16 cellular contexts compared by ENCODE assay signal in genomic region chr21:39392981-39393380, GRCh38. TPM values are rescaled to one million over a fixed set of nuclear protein-coding genes. Genes with fewer than 3 reads are reported as not detected.
A peak's percentile ranks its signal among the peaks of the same experiment; 100 is the strongest.
DNase-seq lines count a peak whose midpoint lies in the region; FAIRE-seq and TF ChIP-seq lines count a peak whose summit lies in the region.
"Had no signal": no experiment of that assay in that cellular context is flagged by ENCODE, and none has a peak within 500 bp of the region (broad histone marks: within the 10 kb centered on the region; RNA-seq: fewer than 3 reads in every experiment).

No MANE protein-coding gene starts in this region.

- DNase-seq in astrocyte (ENCODE audit: low read depth) (no peak), kidney glomerular epithelial cell (lab: John Stamatoyannopoulos, UW) (peak; percentile 11), nephron progenitor cell (no peak), NCI-H2227 (lab: John Stamatoyannopoulos, UW; ENCODE audit: unreplicated experiment) (no peak), mesothelial cell of epicardium (ENCODE audit: low spot score in 2 of 2, unreplicated experiment in 2 of 2) (no peak), NCI-H1694 (lab: John Stamatoyannopoulos, UW) (no peak)
- DNase-seq: Calu3; CD8-positive, alpha-beta T cell; DMS79 treated with DMSO at 0.1 percent for 48 hours; GF-D8 had no signal

- no peaks in the 10 kb centered on the region for H3K27me3 ChIP-seq in astrocyte (ENCODE audit: insufficient read depth, low read length)
- H3K27me3 ChIP-seq: BLaER1 treated with 17β-estradiol and CSF1 and Interleukin-3, amounts not matched to agents 10 nM and 100 nM had no signal

- H3K9me3 ChIP-seq in astrocyte (ENCODE audit: insufficient read depth, low read depth, low read length): no peaks in the 10 kb centered on the region
- H3K9me3 ChIP-seq: BLaER1 treated with 17β-estradiol and CSF1 and Interleukin-3, amounts not matched to agents 10 nM and 100 nM; HAP-1 had no signal

- H3K4me3 Mint-ChIP-seq in astrocyte (ENCODE audit: unreplicated experiment) (no peak overlapping the region), nephron progenitor cell (no peak overlapping the region), mesothelial cell of epicardium (no peak overlapping the region)
- H3K4me3 Mint-ChIP-seq: B cell; CD8-positive, alpha-beta T cell had no signal

- TF ChIP-seq CTCF in astrocyte (IDR thresholded peaks at IDR 0.05; ENCODE audit: insufficient read depth, low read depth, low read length) (no peak), nephron progenitor cell (IDR thresholded peaks at IDR 0.05) (no peak), mesothelial cell of epicardium (IDR thresholded peaks at IDR 0.05; ENCODE audit: unreplicated experiment) (no peak)

- peak overlapping the region; percentile 21 for H3K27ac Mint-ChIP-seq in astrocyte (ENCODE audit: unreplicated experiment)
- H3K27ac Mint-ChIP-seq in nephron progenitor cell: peak overlapping the region; percentile 24
- no peak overlapping the region for H3K27ac Mint-ChIP-seq in mesothelial cell of epicardium
- H3K27ac Mint-ChIP-seq: B cell; CD8-positive, alpha-beta T cell had no signal

- peaks cover 25% of the 10 kb centered on the region for H4K20me1 ChIP-seq in astrocyte (ENCODE audit: insufficient read depth, low read length)

- no peak overlapping the region for H3K9ac ChIP-seq in astrocyte (ENCODE audit: low read length)
- H3K9ac ChIP-seq: BLaER1 treated with 17β-estradiol and CSF1 and Interleukin-3, amounts not matched to agents 10 nM and 100 nM had no signal

- H3K4me1 Mint-ChIP-seq in astrocyte (ENCODE audit: low read depth, unreplicated experiment) (peaks cover 10% of the 10 kb centered on the region), nephron progenitor cell (peaks cover 49% of the 10 kb centered on the region), mesothelial cell of epicardium (peaks cover 19% of the 10 kb centered on the region)

- H2AFZ ChIP-seq in astrocyte (ENCODE audit: low read depth, low read length): no peak overlapping the region

- peaks cover 17% of the 10 kb centered on the region for H3K36me3 Mint-ChIP-seq in astrocyte (ENCODE audit: low read depth, unreplicated experiment)
- H3K36me3 Mint-ChIP-seq in nephron progenitor cell (ENCODE audit: low read depth): peaks cover 57% of the 10 kb centered on the region
- H3K36me3 Mint-ChIP-seq in mesothelial cell of epicardium: peaks cover 40% of the 10 kb centered on the region

- no peak overlapping the region for H3K4me2 ChIP-seq in astrocyte (ENCODE audit: low read length)
- H3K4me2 ChIP-seq: BLaER1 treated with 17β-estradiol and CSF1 and Interleukin-3, amounts not matched to agents 10 nM and 100 nM had no signal

- H3K79me2 ChIP-seq in astrocyte (ENCODE audit: insufficient read depth, low read length): peaks cover 18% of the 10 kb centered on the region

- no peak overlapping the region for H3K4me3 ChIP-seq in astrocyte (ENCODE audit: insufficient read depth, low read depth, low read length)
- H3K4me3 ChIP-seq: BLaER1 treated with 17β-estradiol and CSF1 and Interleukin-3, amounts not matched to agents 10 nM and 100 nM; HAP-1 had no signal

- H3K4me1 ChIP-seq in astrocyte (ENCODE audit: insufficient read depth, low read length): peaks cover 4% of the 10 kb centered on the region

- H3K27ac ChIP-seq in astrocyte (ENCODE audit: low read depth, low read length): no peak overlapping the region
- H3K27ac ChIP-seq: BLaER1 treated with 17β-estradiol and CSF1 and Interleukin-3, amounts not matched to agents 10 nM and 100 nM; HL-60 had no signal

- H3K9me3 Mint-ChIP-seq in astrocyte (ENCODE audit: unreplicated experiment) (no peaks in the 10 kb centered on the region), nephron progenitor cell (no peaks in the 10 kb centered on the region), mesothelial cell of epicardium (no peaks in the 10 kb centered on the region)
- H3K9me3 Mint-ChIP-seq: CD8-positive, alpha-beta T cell had no signal

- no peaks in the 10 kb centered on the region for H3K27me3 Mint-ChIP-seq in astrocyte (ENCODE audit: low read depth, unreplicated experiment)
- H3K27me3 Mint-ChIP-seq in nephron progenitor cell (ENCODE audit: low read depth, poor library complexity): peaks cover 3% of the 10 kb centered on the region
- no peaks in the 10 kb centered on the region for H3K27me3 Mint-ChIP-seq in mesothelial cell of epicardium (ENCODE audit: low read depth)
- H3K27me3 Mint-ChIP-seq: B cell had no signal

- no peak for FAIRE-seq in astrocyte (lab: Jason Lieb, UNC)
- FAIRE-seq: GM19239, H1 had no signal

- peaks cover 17% of the 10 kb centered on the region for H3K36me3 ChIP-seq in astrocyte (ENCODE audit: insufficient read depth, low read length)

RNA-seq across cellular contexts. Expression of gene HMGN1, which starts 44.1 kb away (rescaled TPM):
- total RNA-seq in astrocyte (259 and 272 TPM in 2 replicates), mesothelial cell of epicardium (459 to 483 TPM (median 479 TPM) in 3 replicates)

RNA-seq across cellular contexts. Expression of gene LCA5L, which starts 52.6 kb away (rescaled TPM):
- total RNA-seq in astrocyte: 2.0 and 2.8 TPM in 2 replicates
- total RNA-seq in mesothelial cell of epicardium: 0.86 to 1.6 TPM (median 1.3 TPM) in 3 replicates
- total RNA-seq: CD8-positive, alpha-beta T cell had no signal

RNA-seq across cellular contexts. Expression of gene SH3BGR, which starts 58.8 kb away (rescaled TPM):
- total RNA-seq in astrocyte: 8.1 and 9.9 TPM in 2 replicates
- 4.3 to 4.6 TPM (median 4.5 TPM) in 3 replicates for total RNA-seq in mesothelial cell of epicardium
